In genomic region chr14:23242076-23242475, GRCh38 we compare ENCODE assay signal across 2 cellular contexts.
TF ChIP-seq lines count a peak whose summit lies in the region.

No MANE protein-coding gene starts in this region.

TF ChIP-seq in GM23338, 12 proteins besides CTCF, POLR2A, EP300 and RAD21:
- no peak for TF ChIP-seq STAT1 (IDR thresholded peaks at IDR 0.05; ENCODE audit: unreplicated experiment)
TF ChIP-seq in GM23338: peak in this region for 0.

TF ChIP-seq in GM12878, 131 proteins besides CTCF, POLR2A, EP300 and RAD21:
- no peak for TF ChIP-seq NFXL1 (IDR thresholded peaks at IDR 0.05; ENCODE audit: borderline replicate concordance)
- TF ChIP-seq ZNF217 (IDR thresholded peaks at IDR 0.05): no peak
- TF ChIP-seq SUZ12 (IDR thresholded peaks at IDR 0.05; ENCODE audit: unreplicated experiment): no peak
- no peak for TF ChIP-seq MXI1 (IDR thresholded peaks at IDR 0.05; ENCODE audit: low read depth, low read length)
- no peak for TF ChIP-seq PML (IDR thresholded peaks at IDR 0.05; ENCODE audit: low read length)
- TF ChIP-seq TAF1 (IDR thresholded peaks at IDR 0.05; ENCODE audit: borderline replicate concordance, low read depth, low read length): no peak
- TF ChIP-seq MEF2B (IDR thresholded peaks at IDR 0.05; ENCODE audit: partially characterized antibody, poor library complexity, severe bottlenecking): peak; percentile 25
- TF ChIP-seq MYB (IDR thresholded peaks at IDR 0.05; ENCODE audit: borderline replicate concordance, low read depth, low read length): no peak
- TF ChIP-seq ZZZ3 (IDR thresholded peaks at IDR 0.05; ENCODE audit: control insufficient read depth, insufficient read length, low read depth): no peak
- no peak for TF ChIP-seq SMAD5 (IDR thresholded peaks at IDR 0.05; ENCODE audit: low read depth)
- TF ChIP-seq, protein P1, sequence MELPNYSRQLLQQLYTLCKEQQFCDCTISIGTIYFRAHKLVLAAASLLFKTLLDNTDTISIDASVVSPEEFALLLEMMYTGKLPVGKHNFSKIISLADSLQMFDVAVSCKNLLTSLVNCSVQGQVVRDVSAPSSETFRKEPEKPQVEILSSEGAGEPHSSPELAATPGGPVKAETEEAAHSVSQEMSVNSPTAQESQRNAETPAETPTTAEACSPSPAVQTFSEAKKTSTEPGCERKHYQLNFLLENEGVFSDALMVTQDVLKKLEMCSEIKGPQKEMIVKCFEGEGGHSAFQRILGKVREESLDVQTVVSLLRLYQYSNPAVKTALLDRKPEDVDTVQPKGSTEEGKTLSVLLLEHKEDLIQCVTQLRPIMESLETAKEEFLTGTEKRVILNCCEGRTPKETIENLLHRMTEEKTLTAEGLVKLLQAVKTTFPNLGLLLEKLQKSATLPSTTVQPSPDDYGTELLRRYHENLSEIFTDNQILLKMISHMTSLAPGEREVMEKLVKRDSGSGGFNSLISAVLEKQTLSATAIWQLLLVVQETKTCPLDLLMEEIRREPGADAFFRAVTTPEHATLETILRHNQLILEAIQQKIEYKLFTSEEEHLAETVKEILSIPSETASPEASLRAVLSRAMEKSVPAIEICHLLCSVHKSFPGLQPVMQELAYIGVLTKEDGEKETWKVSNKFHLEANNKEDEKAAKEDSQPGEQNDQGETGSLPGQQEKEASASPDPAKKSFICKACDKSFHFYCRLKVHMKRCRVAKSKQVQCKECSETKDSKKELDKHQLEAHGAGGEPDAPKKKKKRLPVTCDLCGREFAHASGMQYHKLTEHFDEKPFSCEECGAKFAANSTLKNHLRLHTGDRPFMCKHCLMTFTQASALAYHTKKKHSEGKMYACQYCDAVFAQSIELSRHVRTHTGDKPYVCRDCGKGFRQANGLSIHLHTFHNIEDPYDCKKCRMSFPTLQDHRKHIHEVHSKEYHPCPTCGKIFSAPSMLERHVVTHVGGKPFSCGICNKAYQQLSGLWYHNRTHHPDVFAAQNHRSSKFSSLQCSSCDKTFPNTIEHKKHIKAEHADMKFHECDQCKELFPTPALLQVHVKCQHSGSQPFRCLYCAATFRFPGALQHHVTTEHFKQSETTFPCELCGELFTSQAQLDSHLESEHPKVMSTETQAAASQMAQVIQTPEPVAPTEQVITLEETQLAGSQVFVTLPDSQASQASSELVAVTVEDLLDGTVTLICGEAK (IDR thresholded peaks at IDR 0.05; ENCODE audit: borderline replicate concordance): no peak
- TF ChIP-seq ZNF592 (IDR thresholded peaks at IDR 0.05): peak; percentile 70; the same call in 1 of the 2 replicates
- TF ChIP-seq IKZF1 (conservative IDR thresholded peaks at IDR 0.05): no peak
- TF ChIP-seq ZNF687 (IDR thresholded peaks at IDR 0.05): peak; percentile 66; the same call in 1 of the 2 replicates
- no peak for TF ChIP-seq RB1 (IDR thresholded peaks at IDR 0.05; ENCODE audit: borderline replicate concordance)
- no peak for TF ChIP-seq ESRRA (IDR thresholded peaks at IDR 0.05; ENCODE audit: low read length)
- TF ChIP-seq E4F1 (IDR thresholded peaks at IDR 0.05; ENCODE audit: borderline replicate concordance, partially characterized antibody): no peak
- no peak for TF ChIP-seq BMI1 (IDR thresholded peaks at IDR 0.05; ENCODE audit: borderline replicate concordance)
- TF ChIP-seq BCL11A (IDR thresholded peaks at IDR 0.05; ENCODE audit: low read depth, low read length): no peak
- no peak for TF ChIP-seq ELK1 (IDR thresholded peaks at IDR 0.05; ENCODE audit: low read depth, low read length)
- no peak for TF ChIP-seq NR2C1 (IDR thresholded peaks at IDR 0.05)
- TF ChIP-seq SMARCA5 (IDR thresholded peaks at IDR 0.05): no peak
- no peak for TF ChIP-seq NRF1 (conservative IDR thresholded peaks at IDR 0.05; ENCODE audit: low read depth, low read length)
- no peak for TF ChIP-seq WRNIP1 (IDR thresholded peaks at IDR 0.05; ENCODE audit: borderline replicate concordance, low read depth, low read length)
TF ChIP-seq in GM12878: peak in this region for 3.
